24 cellular contexts compared by ENCODE assay signal in the genomic region with DNA sequence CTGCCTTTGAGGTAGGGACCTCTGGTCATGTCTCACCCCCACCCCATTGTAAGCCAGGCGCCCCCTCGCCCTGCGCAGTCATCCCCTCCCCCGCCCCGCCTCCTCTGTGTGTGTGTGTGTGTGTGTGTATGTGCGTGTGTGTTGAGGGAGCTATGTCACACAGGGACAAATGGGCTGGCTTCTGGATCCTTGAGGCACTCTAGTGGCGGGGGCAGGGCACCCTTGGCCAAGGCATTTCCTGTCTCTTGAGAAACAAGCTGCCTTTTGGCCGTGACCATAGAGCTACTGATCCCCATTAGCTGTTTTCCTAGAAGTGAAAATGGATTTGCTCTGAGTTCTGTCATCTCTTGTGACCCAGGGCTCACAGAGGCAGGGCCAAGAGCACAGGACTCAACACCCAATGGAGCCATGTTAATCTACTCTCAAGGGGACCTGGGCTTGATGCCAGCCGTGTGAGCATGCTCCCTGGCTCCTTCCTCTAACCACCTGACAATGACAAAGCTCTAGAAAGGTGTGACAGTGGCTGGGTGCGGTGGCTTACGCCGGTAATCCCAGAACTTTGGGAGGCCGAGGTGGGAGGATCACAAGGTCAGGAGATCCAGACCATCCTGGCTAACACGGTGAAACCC.
DNase-seq lines count a peak whose midpoint lies in the region; ATAC-seq, FAIRE-seq and TF ChIP-seq lines count a peak whose summit lies in the region.
"Had no signal": no experiment of that assay in that cellular context is flagged by ENCODE, and none has a peak within 500 bp of the region (broad histone marks: within the 10 kb centered on the region; RNA-seq: fewer than 3 reads in every experiment).

No MANE protein-coding gene starts in this region.

- H3K4me1 Mint-ChIP-seq in activated T-helper 17 cell treated with anti-CD3 and anti-CD28 coated beads, Interleukin-2, amount 50 U/mL, for 72 hours, result no peaks in the 10 kb centered on the region
- H3K4me1 Mint-ChIP-seq: CD4-positive, CD25-positive, alpha-beta regulatory T cell had no signal

- H3K4me3 ChIP-seq in lower lobe of right lung, result no peak overlapping the region
- H3K4me3 ChIP-seq: gastrocnemius medialis, left ventricle myocardium inferior, ovary, tibial nerve had no signal

- no peaks in the 10 kb centered on the region for H3K9me3 ChIP-seq in lower lobe of right lung
- H3K9me3 ChIP-seq: gastrocnemius medialis, left ventricle myocardium inferior, ovary, SK-N-SH, tibial nerve had no signal

- FAIRE-seq in urothelium cell line (lab: Jason Lieb, UNC), result no peak
- FAIRE-seq: endometrium, HepG2, small intestine had no signal

- H3K27ac ChIP-seq in lower lobe of right lung, result no peak overlapping the region
- H3K27ac ChIP-seq: 22Rv1, gastrocnemius medialis, left ventricle myocardium inferior, ovary, tibial nerve, WERI-Rb-1 had no signal

- intact Hi-C loops in lower lobe of right lung (cut with DNase I), result no loop called here

- H3K4me1 ChIP-seq in lower lobe of right lung, result peaks cover 11% of the 10 kb centered on the region
- H3K4me1 ChIP-seq: gastrocnemius medialis had no signal

- no peaks in the 10 kb centered on the region for H3K36me3 ChIP-seq in lower lobe of right lung
- H3K36me3 ChIP-seq: gastrocnemius medialis, left ventricle myocardium inferior, ovary, tibial nerve, WERI-Rb-1 had no signal

- ATAC-seq in lower lobe of right lung (peak; percentile 65 to 86), GM18502 (IDR thresholded peaks at IDR 0.05; ENCODE audit: poor library complexity, unreplicated experiment) (no peak)
- ATAC-seq in activated T-helper 17 cell treated with anti-CD3 and anti-CD28 coated beads, Interleukin-2, amount 50 U/mL, for 72 hours (replicated peaks), result no peak
- ATAC-seq: gastrocnemius medialis, HepG2 had no signal

- H3K4me3 Mint-ChIP-seq in activated T-helper 17 cell treated with anti-CD3 and anti-CD28 coated beads, Interleukin-2, amount 50 U/mL, for 72 hours, result no peak overlapping the region
- H3K4me3 Mint-ChIP-seq: CD4-positive, CD25-positive, alpha-beta regulatory T cell; stimulated activated naive B cell treated with anti-CD40 and anti-IgM and Interleukin-4, amounts not matched to agents 10 μg/mL and 1 μg/mL and 100 μg/mL, for 72 hours had no signal

- H3K27ac Mint-ChIP-seq in activated T-helper 17 cell treated with anti-CD3 and anti-CD28 coated beads, Interleukin-2, amount 50 U/mL, for 72 hours, result no peak overlapping the region
- H3K27ac Mint-ChIP-seq: CD4-positive, CD25-positive, alpha-beta regulatory T cell; stimulated activated naive B cell treated with anti-CD40 and anti-IgM and Interleukin-4, amounts not matched to agents 10 μg/mL and 1 μg/mL and 100 μg/mL, for 72 hours had no signal

- no peaks in the 10 kb centered on the region for H3K9me3 Mint-ChIP-seq in activated T-helper 17 cell treated with anti-CD3 and anti-CD28 coated beads, Interleukin-2, amount 50 U/mL, for 72 hours
- H3K9me3 Mint-ChIP-seq: CD4-positive, CD25-positive, alpha-beta regulatory T cell; stimulated activated naive B cell treated with anti-CD40 and anti-IgM and Interleukin-4, amounts not matched to agents 10 μg/mL and 1 μg/mL and 100 μg/mL, for 72 hours had no signal

- no peaks in the 10 kb centered on the region for H3K27me3 ChIP-seq in lower lobe of right lung (ENCODE audit: low read depth)
- H3K27me3 ChIP-seq: gastrocnemius medialis, ovary, tibial nerve had no signal

- no peaks in the 10 kb centered on the region for H3K36me3 Mint-ChIP-seq in activated T-helper 17 cell treated with anti-CD3 and anti-CD28 coated beads, Interleukin-2, amount 50 U/mL, for 72 hours (ENCODE audit: low read depth)
- H3K36me3 Mint-ChIP-seq: CD4-positive, CD25-positive, alpha-beta regulatory T cell; stimulated activated naive B cell treated with anti-CD40 and anti-IgM and Interleukin-4, amounts not matched to agents 10 μg/mL and 1 μg/mL and 100 μg/mL, for 72 hours had no signal

- DNase-seq in DMS53 (lab: John Stamatoyannopoulos, UW) (peak; percentile 32), DMS53 treated with DMSO at 0.1 percent for 48 hours (lab: John Stamatoyannopoulos, UW; ENCODE audit: unreplicated experiment) (no peak), GM03348 (ENCODE audit: low spot score) (peak; percentile 31), SHP77 treated with DMSO at 0.1 percent for 48 hours (lab: John Stamatoyannopoulos, UW) (peak; percentile 1), lower lobe of right lung (peak; percentile 72), urothelium cell line (ENCODE audit: low spot score) (no peak)
- DNase-seq: activated effector memory CD4-positive, alpha-beta T cell treated with Interleukin-2 at 50 U/mL for 16 hours; anterior cingulate cortex; CD4-positive, CD25-positive, alpha-beta regulatory T cell; gastrocnemius medialis; left ventricle myocardium inferior; NCI-H1048; NCI-H526; ovary; SK-N-SH; small intestine; stimulated activated naive B cell treated with anti-CD40 and anti-IgM and Interleukin-4, amounts not matched to agents 10 μg/mL and 1 μg/mL and 100 μg/mL, for 72 hours; WERI-Rb-1 had no signal

- TF ChIP-seq CTCF in lower lobe of right lung (IDR thresholded peaks at IDR 0.05), result no peak

- H3K27me3 Mint-ChIP-seq in activated T-helper 17 cell treated with anti-CD3 and anti-CD28 coated beads, Interleukin-2, amount 50 U/mL, for 72 hours, result no peaks in the 10 kb centered on the region
- H3K27me3 Mint-ChIP-seq: CD4-positive, CD25-positive, alpha-beta regulatory T cell; stimulated activated naive B cell treated with anti-CD40 and anti-IgM and Interleukin-4, amounts not matched to agents 10 μg/mL and 1 μg/mL and 100 μg/mL, for 72 hours had no signal

Comparison
In these comparisons a context has a peak if more than half of its experiments do, and no peak if none do; other contexts are left out.
1. DNase-seq: peak in DMS53 (single experiment), GM03348 (single experiment), SHP77 treated with DMSO at 0.1 percent for 48 hours (single experiment) and lower lobe of right lung (single experiment); none in DMS53 treated with DMSO at 0.1 percent for 48 hours (single experiment) and urothelium cell line (single experiment).
2. ATAC-seq: peak in lower lobe of right lung (2 of 2); none in GM18502 (single experiment) and activated T-helper 17 cell treated with anti-CD3 and anti-CD28 coated beads, Interleukin-2, amount 50 U/mL, for 72 hours (single experiment).